In genomic region chr3:171377859-171378258, GRCh38 we compare ENCODE assay signal across 24 cellular contexts.
"Had no signal": no experiment of that assay in that cellular context is flagged by ENCODE, and none has a peak within 500 bp of the region (broad histone marks: within the 10 kb centered on the region; RNA-seq: fewer than 3 reads in every experiment).

No MANE protein-coding gene starts in this region.

- H3K27me3 ChIP-seq: esophagus muscularis mucosa, gastrocnemius medialis, heart right ventricle, right lobe of liver, spleen, testis, tibial nerve, upper lobe of right lung, vagina had no signal

- H3K27ac ChIP-seq: epithelial cell of prostate, esophagus muscularis mucosa, gastrocnemius medialis, psoas muscle, right lobe of liver, spleen, testis, tibial nerve, upper lobe of right lung, vagina had no signal

- H3K4me3 ChIP-seq: esophagus muscularis mucosa, gastrocnemius medialis, heart right ventricle, psoas muscle, right lobe of liver, spleen, testis, tibial nerve, upper lobe of right lung, vagina had no signal

- H3K27ac Mint-ChIP-seq: mesothelial cell of epicardium; nephron progenitor cell; stimulated activated naive B cell treated with anti-CD40 and anti-IgM and Interleukin-4, amounts not matched to agents 10 μg/mL and 1 μg/mL and 100 μg/mL, for 72 hours; stimulated activated naive CD8-positive, alpha-beta T cell treated with anti-CD3 and anti-CD28 coated beads, Interleukin-15, amount 100 ng/mL, for 72 hours had no signal

- H3K4me1 Mint-ChIP-seq: stimulated activated naive B cell treated with anti-CD40 and anti-IgM and Interleukin-4, amounts not matched to agents 10 μg/mL and 1 μg/mL and 100 μg/mL, for 72 hours; stimulated activated naive CD8-positive, alpha-beta T cell treated with anti-CD3 and anti-CD28 coated beads, Interleukin-15, amount 100 ng/mL, for 72 hours had no signal

- H3K4me1 ChIP-seq: vagina had no signal

- H3K36me3 ChIP-seq: esophagus muscularis mucosa, gastrocnemius medialis, heart right ventricle, right lobe of liver, spleen, tibial nerve, upper lobe of right lung, vagina had no signal

- DNase-seq: effector memory CD4-positive, alpha-beta T cell; gastrocnemius medialis; heart right ventricle; hypothalamus; islet precursor cell; mammary epithelial cell; nephron progenitor cell; psoas muscle; retina; right lobe of liver; spleen; stimulated activated CD4-positive, alpha-beta T cell treated with anti-CD3 and anti-CD28 coated beads, Interleukin-15, amount 100 ng/mL, for 24 hours; stimulated activated CD4-positive, alpha-beta T cell treated with anti-CD3 and anti-CD28 coated beads, Interleukin-1b, Interleukin-23, amount 100 ng/mL, for 48 hours; stimulated activated CD4-positive, alpha-beta T cell treated with anti-CD3 and anti-CD28 coated beads, Interleukin-4, amount 100 ng/mL, for 4 hours; stimulated activated naive B cell treated with anti-CD40 and anti-IgM and Interleukin-4, amounts not matched to agents 10 μg/mL and 1 μg/mL and 100 μg/mL, for 72 hours; stimulated activated naive CD8-positive, alpha-beta T cell treated with anti-CD3 and anti-CD28 coated beads, Interleukin-15, amount 100 ng/mL, for 72 hours; testis; upper lobe of right lung had no signal

- ATAC-seq: gastrocnemius medialis; heart right ventricle; left lobe of liver; right lobe of liver; stimulated activated naive B cell treated with anti-CD40 and anti-IgM and Interleukin-4, amounts not matched to agents 10 μg/mL and 1 μg/mL and 100 μg/mL, for 72 hours; stimulated activated naive CD8-positive, alpha-beta T cell treated with anti-CD3 and anti-CD28 coated beads, Interleukin-15, amount 100 ng/mL, for 72 hours; upper lobe of right lung had no signal

- H3K27me3 Mint-ChIP-seq: stimulated activated naive B cell treated with anti-CD40 and anti-IgM and Interleukin-4, amounts not matched to agents 10 μg/mL and 1 μg/mL and 100 μg/mL, for 72 hours; stimulated activated naive CD8-positive, alpha-beta T cell treated with anti-CD3 and anti-CD28 coated beads, Interleukin-15, amount 100 ng/mL, for 72 hours had no signal

- H3K9me3 ChIP-seq: esophagus muscularis mucosa, gastrocnemius medialis, heart right ventricle, psoas muscle, right lobe of liver, spleen, testis, tibial nerve, upper lobe of right lung, vagina had no signal

- H3K4me3 Mint-ChIP-seq: mesothelial cell of epicardium; nephron progenitor cell; stimulated activated naive B cell treated with anti-CD40 and anti-IgM and Interleukin-4, amounts not matched to agents 10 μg/mL and 1 μg/mL and 100 μg/mL, for 72 hours; stimulated activated naive CD8-positive, alpha-beta T cell treated with anti-CD3 and anti-CD28 coated beads, Interleukin-15, amount 100 ng/mL, for 72 hours had no signal

- H3K36me3 Mint-ChIP-seq: mesothelial cell of epicardium; stimulated activated naive B cell treated with anti-CD40 and anti-IgM and Interleukin-4, amounts not matched to agents 10 μg/mL and 1 μg/mL and 100 μg/mL, for 72 hours had no signal

- H3K9me3 Mint-ChIP-seq: mesothelial cell of epicardium; stimulated activated naive B cell treated with anti-CD40 and anti-IgM and Interleukin-4, amounts not matched to agents 10 μg/mL and 1 μg/mL and 100 μg/mL, for 72 hours; stimulated activated naive CD8-positive, alpha-beta T cell treated with anti-CD3 and anti-CD28 coated beads, Interleukin-15, amount 100 ng/mL, for 72 hours had no signal
